28 cellular contexts compared by ENCODE assay signal in the genomic region with DNA sequence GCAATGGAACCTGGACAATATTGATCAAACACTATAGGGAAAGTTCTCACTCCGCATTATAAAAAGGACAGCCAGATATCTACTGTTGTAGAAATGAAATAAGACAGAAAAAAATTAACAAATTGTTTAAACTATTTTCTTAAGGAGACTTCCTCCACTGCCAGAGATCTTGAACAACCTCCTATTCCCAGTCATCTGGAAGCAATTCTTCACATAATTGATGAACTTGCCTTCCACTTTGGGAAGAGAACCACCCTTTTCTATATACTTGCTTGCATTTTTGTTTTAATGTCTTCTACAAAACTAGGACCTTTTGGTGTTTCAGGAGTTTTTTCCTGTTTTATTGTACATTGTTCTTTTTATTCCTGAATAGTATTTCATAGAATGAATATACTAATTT.
"Had no signal": no experiment of that assay in that cellular context is flagged by ENCODE, and none has a peak within 500 bp of the region (broad histone marks: within the 10 kb centered on the region; RNA-seq: fewer than 3 reads in every experiment).

No MANE protein-coding gene starts in this region.

- H3K4me1 ChIP-seq: ascending aorta had no signal

- H3K27ac ChIP-seq: ascending aorta, cardiac muscle cell, VCaP had no signal

- H3K27me3 ChIP-seq: ascending aorta, cardiac muscle cell had no signal

- H3K4me3 ChIP-seq: ascending aorta, cardiac muscle cell had no signal

- DNase-seq: activated B cell treated with CpG ODN at 0.5 μM for 24 hours; activated CD4-positive, alpha-beta memory T cell treated with anti-CD3 and anti-CD28 coated beads, Interleukin-2, amount 10 ng/mL, durations not matched to agents 7 days and 5 days; activated CD4-positive, alpha-beta T cell treated with anti-CD3 and anti-CD28 coated beads for 36 hours; activated CD4-positive, alpha-beta T cell treated with anti-CD3 and anti-CD28 coated beads for 48 hours; activated CD4-positive, alpha-beta T cell treated with anti-CD3 and anti-CD28 coated beads, Interleukin-2, amount 10 ng/mL, durations not matched to agents 7 days and 5 days; activated CD4-positive, alpha-beta T cell treated with anti-CD3 and anti-CD28 coated beads, Interleukin-2, amount 50 U/mL, for 48 hours; activated CD4-positive, CD25-positive, alpha-beta regulatory T cell treated with anti-CD3 and anti-CD28 coated beads, Interleukin-2, amount 50 U/mL, for 72 hours; activated CD8-positive, alpha-beta memory T cell treated with anti-CD3 and anti-CD28 coated beads for 24 hours; activated CD8-positive, alpha-beta memory T cell treated with anti-CD3 and anti-CD28 coated beads, Interleukin-2, amount 10 ng/mL, durations not matched to agents 7 days and 5 days; activated CD8-positive, alpha-beta memory T cell treated with anti-CD3 and anti-CD28 coated beads, Interleukin-2, amount 50 U/mL, for 48 hours; activated CD8-positive, alpha-beta T cell treated with anti-CD3 and anti-CD28 coated beads, Interleukin-2, amount 10 ng/mL, durations not matched to agents 7 days and 5 days; activated effector memory CD4-positive, alpha-beta T cell treated with anti-CD3 and anti-CD28 coated beads, Interleukin-2, amount 50 U/mL, for 16 hours; activated gamma-delta T cell treated with Interleukin-2 at 50 U/mL for 16 hours; activated naive CD4-positive, alpha-beta T cell; activated naive CD4-positive, alpha-beta T cell treated with anti-CD3 and anti-CD28 coated beads, Interleukin-2, amount 10 ng/mL, durations not matched to agents 7 days and 5 days; activated naive CD8-positive, alpha-beta T cell treated with anti-CD3 and anti-CD28 coated beads for 36 hours; activated T-cell treated with anti-CD3 and anti-CD28 coated beads, Interleukin-2, amount 50 U/mL, for 4 hours; activated T-cell treated with anti-CD3 and anti-CD28 coated beads, Interleukin-2, amount 50 U/mL, for 72 hours; amygdala; anterior cingulate cortex; caudate nucleus; cerebellar nuclear complex; T-helper 1 cell; T-helper 2 cell; T-helper 9 cell had no signal

- H3K9me3 ChIP-seq: ascending aorta had no signal

- H3K36me3 ChIP-seq: ascending aorta, cardiac muscle cell had no signal
